Comparison of ENCODE assay signal across 8 cellular contexts in the genomic region with DNA sequence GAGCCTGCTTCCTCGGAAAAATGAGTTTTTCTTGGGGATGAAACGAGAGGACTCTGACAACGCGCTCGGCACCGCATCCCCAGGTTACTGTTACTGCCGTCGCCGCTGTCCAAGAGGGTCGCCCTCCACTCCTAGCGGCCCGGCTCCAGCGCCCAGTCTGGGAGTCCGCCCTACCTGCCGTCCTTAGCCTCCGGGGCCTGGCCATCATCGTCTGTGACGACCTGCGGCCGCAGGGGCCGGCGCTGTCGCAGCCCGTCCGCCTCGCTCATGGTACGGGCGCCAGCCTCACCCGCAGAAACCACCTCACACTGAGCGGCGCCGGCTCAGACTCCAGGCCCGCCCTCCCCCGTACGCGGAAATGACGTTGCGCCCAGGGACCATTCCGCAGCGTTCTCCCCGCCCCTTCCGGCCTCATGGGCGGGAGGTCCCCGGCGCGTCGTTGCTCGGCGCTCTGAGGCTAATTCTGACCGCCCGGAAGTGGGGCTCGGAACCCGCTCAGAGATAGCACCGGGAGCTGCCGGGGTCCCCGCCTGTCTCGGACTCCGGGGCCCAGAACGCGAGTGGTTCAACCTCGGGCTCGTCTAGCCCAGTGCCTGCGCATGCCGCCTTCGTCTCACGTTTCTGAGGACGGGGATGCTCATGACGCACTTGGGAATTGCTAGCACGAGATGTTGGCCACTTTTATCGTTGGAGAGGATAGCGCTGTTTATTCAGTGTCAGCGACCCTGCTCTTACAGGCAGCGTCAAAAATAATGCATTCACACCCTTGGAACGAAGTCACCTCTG. TPM values are rescaled to one million over a fixed set of nuclear protein-coding genes. Genes with fewer than 3 reads are reported as not detected.
DNase-seq lines count a peak whose midpoint lies in the region; ATAC-seq and TF ChIP-seq lines count a peak whose summit lies in the region.

A gene with protein sequence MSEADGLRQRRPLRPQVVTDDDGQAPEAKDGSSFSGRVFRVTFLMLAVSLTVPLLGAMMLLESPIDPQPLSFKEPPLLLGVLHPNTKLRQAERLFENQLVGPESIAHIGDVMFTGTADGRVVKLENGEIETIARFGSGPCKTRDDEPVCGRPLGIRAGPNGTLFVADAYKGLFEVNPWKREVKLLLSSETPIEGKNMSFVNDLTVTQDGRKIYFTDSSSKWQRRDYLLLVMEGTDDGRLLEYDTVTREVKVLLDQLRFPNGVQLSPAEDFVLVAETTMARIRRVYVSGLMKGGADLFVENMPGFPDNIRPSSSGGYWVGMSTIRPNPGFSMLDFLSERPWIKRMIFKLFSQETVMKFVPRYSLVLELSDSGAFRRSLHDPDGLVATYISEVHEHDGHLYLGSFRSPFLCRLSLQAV (minus strand): TSS at position 332 of the 786 bp plus-strand sequence. CDS start 63 bp downstream, at position 269.

- ATAC-seq in GM18498 (IDR thresholded peaks at IDR 0.05; ENCODE audit: unreplicated experiment), result peak; percentile 98
- peak; percentile 97 for ATAC-seq in HG02870 (IDR thresholded peaks at IDR 0.05; ENCODE audit: unreplicated experiment)
- peak; percentile 95 for ATAC-seq in T-helper 17 cell
- peak; percentile 94 to 98 (median 94) for ATAC-seq in psoas muscle

- peak within 1 kb of the TSS; percentile 97 for H3K27ac Mint-ChIP-seq in T-helper 17 cell

- H3K36me3 ChIP-seq in left ventricle myocardium inferior (no peaks in the 10 kb centered on the region), psoas muscle (ENCODE audit: insufficient read depth in 1 of 2, low read depth in 1 of 2) (no peaks in the 10 kb centered on the region), urinary bladder (ENCODE audit: insufficient read depth) (no peaks in the 10 kb centered on the region)

- H3K27ac ChIP-seq in left ventricle myocardium inferior (replicated peaks) (peak within 1 kb of the TSS; percentile 96), psoas muscle (peak within 1 kb of the TSS; percentile 90), urinary bladder (ENCODE audit: low read depth) (peak within 1 kb of the TSS; percentile 87)

- H3K4me3 ChIP-seq in left ventricle myocardium inferior (peak within 1 kb of the TSS; percentile 93), psoas muscle (peak within 1 kb of the TSS; percentile 82), urinary bladder (ENCODE audit: low read depth, low read length) (peak within 1 kb of the TSS; percentile 81)

- H3K4me1 ChIP-seq in left ventricle myocardium inferior (peaks cover 67% of the 10 kb centered on the region), psoas muscle (peaks cover 23% of the 10 kb centered on the region), urinary bladder (ENCODE audit: insufficient read depth) (no peaks in the 10 kb centered on the region)

- intact Hi-C loops in left ventricle myocardium inferior (cut with micrococcal nuclease), result loop anchor here (10.0 kb wide), 2 partner anchors 182 to 402 kb away; a partner anchor contains a TSS
- intact Hi-C loops in psoas muscle (cut with DNase I), result loop anchor here (5.0 kb wide), 2 partner anchors 200 to 405 kb away; no protein-coding TSS in a partner anchor

- H3K27me3 Mint-ChIP-seq in T-helper 17 cell, result no peaks in the 10 kb centered on the region

- H3K4me3 Mint-ChIP-seq in T-helper 17 cell, result peak within 1 kb of the TSS; percentile 98

- H3K9me3 ChIP-seq in T-helper 17 cell (ENCODE audit: control insufficient read depth, low read length, poor library complexity, severe bottlenecking), result no peaks in the 10 kb centered on the region
- H3K9me3 ChIP-seq in left ventricle myocardium inferior (replicated peaks), result no peaks in the 10 kb centered on the region
- H3K9me3 ChIP-seq in psoas muscle, result no peaks in the 10 kb centered on the region

- H3K36me3 Mint-ChIP-seq in T-helper 17 cell (ENCODE audit: low read depth), result no peaks in the 10 kb centered on the region

- peak; percentile 95 for DNase-seq in NCI-H146 (lab: John Stamatoyannopoulos, UW)
- peak; percentile 92 to 94 (median 94) for DNase-seq in T-helper 17 cell
- DNase-seq in amygdala (lab: John Stamatoyannopoulos, UW), result peak; percentile 63 to 99 (median 91)
- peak; percentile 97 for DNase-seq in left ventricle myocardium inferior
- peak; percentile 98 for DNase-seq in psoas muscle

- 0% methylated on average over 71 to 74 of the region's 74 CpGs for WGBS in psoas muscle, 3 donors
- under 1% methylated on average over 74 of the region's 74 CpGs for WGBS in urinary bladder

- H3K4me1 Mint-ChIP-seq in T-helper 17 cell, result peaks cover 38% of the 10 kb centered on the region

- H3K27me3 ChIP-seq in left ventricle myocardium inferior (ENCODE audit: low read depth), result no peaks in the 10 kb centered on the region
- H3K27me3 ChIP-seq in psoas muscle (ENCODE audit: insufficient read depth in 3 of 3, low read length in 2 of 3), result no peaks in the 10 kb centered on the region

- TF ChIP-seq CTCF in left ventricle myocardium inferior (IDR thresholded peaks at IDR 0.05; ENCODE audit: borderline replicate concordance), result no peak
- no peak for TF ChIP-seq CTCF in psoas muscle (IDR thresholded peaks at IDR 0.05)

RNA-seq across cellular contexts. Expression of the gene that starts here (rescaled TPM):
- total RNA-seq in T-helper 17 cell (10 to 100 TPM; 24.6 to 26.2 TPM), left ventricle myocardium inferior (23.8 TPM), psoas muscle (10 to 100 TPM; 19.9 to 44.5 (median 24.2) TPM), urinary bladder (41.7 TPM)
- polyA plus RNA-seq in psoas muscle (10 to 100 TPM; 25.5 to 31.2 (median 30.3) TPM), urinary bladder (54.9 TPM)

Comparison
In these comparisons a context has a peak if more than half of its experiments do, and no peak if none do; other contexts are left out.
1. Peak in every context shown above with its lines: DNase-seq, ATAC-seq, H3K4me3 ChIP-seq and H3K27ac ChIP-seq.